ENCODE assay signal across 8 cellular contexts in the genomic region with DNA sequence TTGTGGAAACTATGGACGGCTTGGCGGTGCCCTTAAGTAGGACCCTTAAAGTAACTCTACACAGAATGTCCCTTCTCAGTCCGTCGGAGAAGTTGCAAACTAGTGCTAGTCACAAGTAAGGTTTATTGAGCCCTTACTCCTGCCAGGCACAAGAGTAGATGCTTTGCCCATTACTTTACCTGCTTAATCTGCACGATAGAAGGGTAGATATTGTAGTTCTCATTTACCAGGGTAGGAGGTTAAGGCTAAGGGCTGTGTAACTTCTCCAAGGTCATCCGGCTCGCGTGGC. TPM values are rescaled to one million over a fixed set of nuclear protein-coding genes. Genes with fewer than 3 reads are reported as not detected.
DNase-seq lines count a peak whose midpoint lies in the region; ATAC-seq and TF ChIP-seq lines count a peak whose summit lies in the region.

No MANE protein-coding gene starts in this region.

- TF ChIP-seq CTCF in GM06990 (IDR thresholded peaks at IDR 0.05; ENCODE audit: insufficient read depth, low read length, poor library complexity, severe bottlenecking) (no peak), KMS-11 (conservative IDR thresholded peaks at IDR 0.05; ENCODE audit: low read depth, low read length) (no peak), dorsolateral prefrontal cortex (IDR thresholded peaks at IDR 0.05 in 54 of 56, conservative IDR thresholded peaks at IDR 0.05 in 2 of 56; ENCODE audit: low read depth in 1 of 56, partially characterized antibody in 56 of 56) (no peak), nephron (IDR thresholded peaks at IDR 0.05; ENCODE audit: unreplicated experiment in 3 of 3) (no peak)

- H3K9me3 Mint-ChIP-seq in nephron = no peaks in the 10 kb centered on the region

- peak overlapping the region; percentile 90 to 94 (median 91) for H3K4me3 Mint-ChIP-seq in nephron

- H3K27ac Mint-ChIP-seq in nephron = peak overlapping the region; percentile 29 to 60 (median 59)

- intact Hi-C loops in dorsolateral prefrontal cortex (cut with DNase I) = loop anchor here (5.0 kb wide), 2 partner anchors 45 to 145 kb away; a partner anchor contains a TSS

- H3K27ac ChIP-seq in KMS-11 = no peak overlapping the region
- peak overlapping the region in 46 of 59 donors; percentile 24 to 89 (median 74) for H3K27ac ChIP-seq in dorsolateral prefrontal cortex

- H3K4me3 ChIP-seq in GM06990 (replicated peaks; ENCODE audit: low read depth, low read length) = peak overlapping the region; percentile 61
- H3K4me3 ChIP-seq in KMS-11 (IDR thresholded peaks at IDR 0.05; ENCODE audit: insufficient read depth, low read depth, low read length) = no peak overlapping the region
- peak overlapping the region; percentile 69 to 97 (median 85) for H3K4me3 ChIP-seq in dorsolateral prefrontal cortex

- H3K36me3 ChIP-seq in GM06990 (ENCODE audit: control insufficient read depth, insufficient read depth, low read length) (no peaks in the 10 kb centered on the region), KMS-11 (ENCODE audit: insufficient read depth) (no peaks in the 10 kb centered on the region)

- ATAC-seq in HG03039 (IDR thresholded peaks at IDR 0.05; ENCODE audit: unreplicated experiment) = no peak
- ATAC-seq in GM18520 (IDR thresholded peaks at IDR 0.05; ENCODE audit: unreplicated experiment) = no peak

- H3K36me3 Mint-ChIP-seq in nephron (ENCODE audit: low read depth) = no peaks in the 10 kb centered on the region

- peak overlapping the region; percentile 90 for H2AFZ ChIP-seq in KMS-11 (ENCODE audit: low read depth)

- H3K27me3 Mint-ChIP-seq in nephron (ENCODE audit: low read depth) = peaks cover 23% of the 10 kb centered on the region

- no peak for DNase-seq in GM06990 (ENCODE audit: extremely low read depth, insufficient read length)
- DNase-seq in dorsolateral prefrontal cortex = no peak
- DNase-seq in NCI-H69 (lab: John Stamatoyannopoulos, UW) = no peak
- no peak for DNase-seq in NCI-H1048 (lab: John Stamatoyannopoulos, UW)

- peaks cover 4% of the 10 kb centered on the region for H3K4me1 ChIP-seq in KMS-11 (ENCODE audit: low read depth, poor library complexity, severe bottlenecking)

- H3K27me3 ChIP-seq in GM06990 (replicated peaks; ENCODE audit: control insufficient read depth, insufficient read depth, low read length) (no peaks in the 10 kb centered on the region; the same call in none of the 2 replicates), KMS-11 (ENCODE audit: insufficient read depth, low read depth) (no peaks in the 10 kb centered on the region), dorsolateral prefrontal cortex (no peaks in the 10 kb centered on the region)

- no peaks in the 10 kb centered on the region for H3K79me2 ChIP-seq in KMS-11 (ENCODE audit: insufficient read depth, low read depth)

- H3K4me1 Mint-ChIP-seq in nephron = peaks cover 24% of the 10 kb centered on the region

- H3K9ac ChIP-seq in KMS-11 = peak overlapping the region; percentile 22; the same call in 1 of the 2 replicates

- H4K20me1 ChIP-seq in KMS-11 (ENCODE audit: insufficient read depth) = no peaks in the 10 kb centered on the region

- peak overlapping the region; percentile 89 for H3K4me2 ChIP-seq in KMS-11

RNA-seq across cellular contexts. Expression of a gene that starts 0.5 kb away (rescaled TPM):
- 10 to 100 TPM; 19.2 to 48.5 (median 33.8) TPM for total RNA-seq in dorsolateral prefrontal cortex

RNA-seq across cellular contexts. Expression of a gene that starts 47.4 kb away (rescaled TPM):
- total RNA-seq in dorsolateral prefrontal cortex = 100 to 1,000 TPM in 27 of 120 experiments, 10 to 100 TPM in 93; 34.6 to 122 (median 87.5) TPM
